9 cellular contexts compared by ENCODE assay signal in the genomic region with DNA sequence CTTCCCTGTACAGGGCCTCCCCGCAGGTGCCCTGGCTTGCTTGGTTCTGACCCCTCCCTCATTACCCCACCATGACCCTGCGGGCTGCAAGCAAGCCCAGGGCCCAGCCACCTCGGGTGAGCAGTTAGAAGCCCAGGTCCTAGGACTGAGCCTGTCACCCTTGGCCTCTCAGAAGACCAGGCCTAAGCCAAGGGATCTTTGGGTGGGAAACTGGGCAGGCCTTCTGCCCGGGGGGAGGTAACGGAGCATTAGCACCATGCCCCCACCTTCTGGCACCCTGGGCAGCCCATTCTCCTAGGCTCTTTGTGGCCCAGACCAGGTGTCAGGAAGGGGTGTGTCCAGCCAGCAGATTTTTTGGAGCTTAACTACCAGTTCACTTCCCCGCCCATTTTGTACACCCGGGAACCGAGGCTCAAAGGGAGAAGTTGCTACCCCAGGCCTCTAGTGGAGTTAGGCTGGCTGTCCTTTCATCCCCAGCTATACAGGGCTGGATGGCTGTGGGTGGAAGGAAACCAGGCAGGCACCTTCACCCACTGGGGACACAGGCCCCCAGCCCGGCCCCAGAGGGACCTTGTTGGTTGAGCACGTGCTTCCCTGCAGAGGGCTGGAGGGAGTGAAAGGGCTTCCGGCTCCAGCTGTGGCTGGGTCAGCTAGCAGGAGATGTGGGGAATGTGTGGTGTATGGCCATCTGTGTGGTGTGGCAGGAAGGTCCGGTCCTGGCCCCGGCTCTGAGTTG. TPM values are rescaled to one million over a fixed set of nuclear protein-coding genes. Genes with fewer than 3 reads are reported as not detected.
A peak's percentile ranks its signal among the peaks of the same experiment; 100 is the strongest.
DNase-seq lines count a peak whose midpoint lies in the region; ATAC-seq and TF ChIP-seq lines count a peak whose summit lies in the region.
"Had no signal": no experiment of that assay in that cellular context is flagged by ENCODE, and none has a peak within 500 bp of the region (broad histone marks: within the 10 kb centered on the region; RNA-seq: fewer than 3 reads in every experiment).

No MANE protein-coding gene starts in this region.

- 7 to 14% methylated on average over 10 to 12 of the region's 13 CpGs for WGBS in lower leg skin, 2 donors
- WGBS in transverse colon (ENCODE audit: low coverage in 1 of 2), 2 donors = 3% methylated on average over 12 of the region's 13 CpGs; no CpG with 5 or more reads in 1 of the 2 donors

- H3K27ac ChIP-seq in OCI-LY3 (ENCODE audit: low read length) = peak overlapping the region; percentile 97
- H3K27ac ChIP-seq in breast epithelium = peak overlapping the region; percentile 81 to 96
- H3K27ac ChIP-seq in transverse colon = peak overlapping the region; percentile 84 to 92 (median 86)

- H3K4me2 ChIP-seq in OCI-LY3 (ENCODE audit: low read length) = peak overlapping the region; percentile 100

- TF ChIP-seq CTCF in OCI-LY3 (IDR thresholded peaks at IDR 0.05; ENCODE audit: low read depth, low read length) = no peak
- TF ChIP-seq CTCF in breast epithelium (IDR thresholded peaks at IDR 0.05) = no peak
- no peak for TF ChIP-seq CTCF in lower leg skin (IDR thresholded peaks at IDR 0.05)
- no peak for TF ChIP-seq CTCF in transverse colon (IDR thresholded peaks at IDR 0.05)

- H2AFZ ChIP-seq in OCI-LY3 (ENCODE audit: low read depth, low read length) = no peak overlapping the region

- TF ChIP-seq EP300 in transverse colon (IDR thresholded peaks at IDR 0.05; ENCODE audit: low read depth) = no peak

- H3K9me3 ChIP-seq in OCI-LY3 (ENCODE audit: insufficient read depth, low read length) (no peaks in the 10 kb centered on the region; the same call in 1 of the 2 replicates), breast epithelium (no peaks in the 10 kb centered on the region), transverse colon (no peaks in the 10 kb centered on the region)

- ATAC-seq in activated CD4-positive, CD25-positive, alpha-beta regulatory T cell treated with anti-CD3 and anti-CD28 coated beads, Interleukin-2, amount 50 U/mL, for 24 hours = no peak
- ATAC-seq in HG03097 (IDR thresholded peaks at IDR 0.05; ENCODE audit: low FRiP score, unreplicated experiment) = no peak
- ATAC-seq in GM21528 (IDR thresholded peaks at IDR 0.05; ENCODE audit: low FRiP score, unreplicated experiment) = no peak

- H3K27me3 ChIP-seq in OCI-LY3 (ENCODE audit: low read depth, low read length) = no peaks in the 10 kb centered on the region
- no peaks in the 10 kb centered on the region for H3K27me3 ChIP-seq in breast epithelium
- no peaks in the 10 kb centered on the region for H3K27me3 ChIP-seq in transverse colon

- in situ Hi-C loops in transverse colon (cut with MboI; ENCODE audit: low pct_ligation_motif_present in 1 of 4, low pct_unique_long_range_greater_than_20kb in 1 of 4, low sequenced_read_pairs in 3 of 4) = no loop called here

- no peaks in the 10 kb centered on the region for H4K20me1 ChIP-seq in OCI-LY3 (ENCODE audit: insufficient read depth, low read length)

- H3K36me3 ChIP-seq in OCI-LY3 (replicated peaks; ENCODE audit: low read depth, low read length) (peaks cover 51% of the 10 kb centered on the region), breast epithelium (no peaks in the 10 kb centered on the region), transverse colon (no peaks in the 10 kb centered on the region)

- intact Hi-C loops in breast epithelium (cut with DNase I; ENCODE audit: low total_unique reads) = no loop called here
- intact Hi-C loops in lower leg skin (cut with DNase I; ENCODE audit: low total_unique reads) = loop anchor here (5.0 kb wide), 1 partner anchor 169 kb away; no protein-coding TSS in a partner anchor
- intact Hi-C loops in transverse colon (cut with DNase I; ENCODE audit: low total_unique reads) = loop anchor here (5.0 kb wide), 1 partner anchor 59 kb away; the partner anchor contains the start of gene ULK3

- DNase-seq in activated CD4-positive, CD25-positive, alpha-beta regulatory T cell treated with anti-CD3 and anti-CD28 coated beads, Interleukin-2, amount 50 U/mL, for 72 hours = peak; percentile 44
- DNase-seq in breast epithelium (ENCODE audit: low spot score in 2 of 2) = no peak
- no peak for DNase-seq in lower leg skin (ENCODE audit: low spot score in 2 of 2)
- DNase-seq in transverse colon = peak; percentile 59

- H3K4me1 ChIP-seq in OCI-LY3 (ENCODE audit: low read length) = peaks cover 80% of the 10 kb centered on the region
- peaks cover 13 to 38% of the 10 kb centered on the region in 2 donors for H3K4me1 ChIP-seq in breast epithelium
- H3K4me1 ChIP-seq in transverse colon = peaks cover 52 to 91% (median 75%) of the 10 kb centered on the region in 4 donors

- TF ChIP-seq POLR2A in breast epithelium (IDR thresholded peaks at IDR 0.05) (no peak), lower leg skin (IDR thresholded peaks at IDR 0.05) (no peak), transverse colon (IDR thresholded peaks at IDR 0.05) (no peak)

- H3K79me2 ChIP-seq in OCI-LY3 (ENCODE audit: low read length) = peaks cover 99% of the 10 kb centered on the region

- H3K4me3 ChIP-seq in OCI-LY3 (ENCODE audit: low read length) = peak overlapping the region; percentile 93
- peak overlapping the region; percentile 71 to 99 (median 81) for H3K4me3 ChIP-seq in breast epithelium
- H3K4me3 ChIP-seq in lower leg skin (ENCODE audit: low read depth, poor library complexity, severe bottlenecking) = peak overlapping the region; percentile 82
- H3K4me3 ChIP-seq in transverse colon = peak overlapping the region; percentile 60 to 93 (median 75)

- peak overlapping the region; percentile 100 for H3K9ac ChIP-seq in OCI-LY3 (ENCODE audit: low read length)

RNA-seq across cellular contexts. Expression of gene CSK, which starts 1.4 kb away (rescaled TPM):
- total RNA-seq in breast epithelium (10 to 100 TPM; 18.7 to 26.2 (median 18.7) TPM), lower leg skin (10 to 100 TPM; 37.6 to 47.3 (median 45.4) TPM), transverse colon (100 to 1,000 TPM in 1 of 4 donors, 10 to 100 TPM in 3; 59.7 to 176 (median 73.4) TPM)

RNA-seq across cellular contexts. Expression of gene LMAN1L, which starts 29.4 kb away (rescaled TPM):
- total RNA-seq in breast epithelium (under 1 TPM in 1 of 3 donors, not detected in 2; 0.15 TPM), lower leg skin (1 to 10 TPM in 1 of 4 donors, under 1 TPM in 1, not detected in 2; 0.29 to 1.3 TPM), transverse colon (10 to 100 TPM in 1 of 4 donors, not detected in 3; 20.2 TPM)

RNA-seq across cellular contexts. Expression of gene CYP1A2, which starts 34.6 kb away (rescaled TPM):
- total RNA-seq in breast epithelium (not detected), lower leg skin (not detected), transverse colon (not detected)
- total RNA-seq: glomerular endothelial cell had no signal

RNA-seq across cellular contexts. Expression of gene CPLX3, which starts 43.2 kb away (rescaled TPM):
- total RNA-seq in breast epithelium = under 1 TPM in 1 of 3 donors, not detected in 2; 0.66 TPM
- under 1 TPM; 0.17 to 0.84 (median 0.28) TPM for total RNA-seq in lower leg skin
- total RNA-seq in transverse colon = not detected
- total RNA-seq: glomerular endothelial cell had no signal

RNA-seq across cellular contexts. Expression of gene CYP1A1, which starts 57.9 kb away (rescaled TPM):
- total RNA-seq in breast epithelium = 10 to 100 TPM in 1 of 3 donors, 1 to 10 TPM in 1, under 1 TPM in 1; 0.80 to 32.1 (median 4.8) TPM
- 1 to 10 TPM; 3.0 to 6.8 (median 3.6) TPM for total RNA-seq in lower leg skin
- 1 to 10 TPM in 1 of 4 donors, under 1 TPM in 1, not detected in 2; 0.55 to 1.1 TPM for total RNA-seq in transverse colon

Comparison
In these comparisons a context has a peak if more than half of its experiments do, and no peak if none do; other contexts are left out.
1. DNase-seq: peak in activated CD4-positive, CD25-positive, alpha-beta regulatory T cell treated with anti-CD3 and anti-CD28 coated beads, Interleukin-2, amount 50 U/mL, for 72 hours (single experiment) and transverse colon (single experiment); none in breast epithelium (0 of 2) and lower leg skin (0 of 2).
2. Peak in every context shown above with its lines, with median percentiles within 50 percentile points of each other: H3K27ac ChIP-seq and H3K4me3 ChIP-seq.